In genomic region chr3:4907050-4907449, GRCh38 we compare ENCODE assay signal across 16 cellular contexts.
"Had no signal": no experiment of that assay in that cellular context is flagged by ENCODE, and none has a peak within 500 bp of the region (broad histone marks: within the 10 kb centered on the region; RNA-seq: fewer than 3 reads in every experiment).

No MANE protein-coding gene starts in this region.

- FAIRE-seq: frontal cortex had no signal

- H3K27me3 ChIP-seq: adrenal gland, body of pancreas, right lobe of liver, spleen, uterus had no signal

- H3K4me3 ChIP-seq: adrenal gland, body of pancreas, coronary artery, psoas muscle, right lobe of liver, spleen, uterus had no signal

- H3K4me3 Mint-ChIP-seq: activated CD4-positive, alpha-beta T cell treated with anti-CD3 and anti-CD28 coated beads, Interleukin-2, amount 10 ng/mL, durations not matched to agents 7 days and 5 days; nephron progenitor cell had no signal

- H3K36me3 ChIP-seq: adrenal gland, right lobe of liver, spleen, uterus had no signal

- DNase-seq: activated CD4-positive, alpha-beta T cell treated with anti-CD3 and anti-CD28 coated beads, Interleukin-2, amount 10 ng/mL, durations not matched to agents 7 days and 5 days; activated CD4-positive, CD25-positive, alpha-beta regulatory T cell; activated naive CD4-positive, alpha-beta T cell; activated T-cell treated with anti-CD3 and anti-CD28 coated beads, Interleukin-2, amount 50 U/mL, for 1 hour; adrenal gland; effector CD4-positive, alpha-beta T cell; head of caudate nucleus; nephron progenitor cell; psoas muscle; right lobe of liver; SHP77 treated with DMSO at 0.1 percent for 48 hours; spleen; uterus had no signal

- H3K4me1 ChIP-seq: psoas muscle had no signal

- H3K27me3 Mint-ChIP-seq: activated CD4-positive, alpha-beta T cell treated with anti-CD3 and anti-CD28 coated beads, Interleukin-2, amount 10 ng/mL, durations not matched to agents 7 days and 5 days had no signal

- H3K9me3 ChIP-seq: adrenal gland, body of pancreas, psoas muscle, right lobe of liver, spleen, uterus had no signal

- H3K9me3 Mint-ChIP-seq: nephron progenitor cell had no signal

- ATAC-seq: psoas muscle, right lobe of liver had no signal

- H3K27ac ChIP-seq: adrenal gland, coronary artery, psoas muscle, right lobe of liver, spleen, uterus had no signal
